ENCODE assay signal across 20 cellular contexts in genomic region chr5:166907314-166907713, GRCh38.
A peak's percentile ranks its signal among the peaks of the same experiment; 100 is the strongest.
DNase-seq lines count a peak whose midpoint lies in the region; ATAC-seq, FAIRE-seq and TF ChIP-seq lines count a peak whose summit lies in the region.
"Had no signal": no experiment of that assay in that cellular context is flagged by ENCODE, and none has a peak within 500 bp of the region (broad histone marks: within the 10 kb centered on the region; RNA-seq: fewer than 3 reads in every experiment).

No MANE protein-coding gene starts in this region.

- TF ChIP-seq CTCF in A549 (IDR thresholded peaks at IDR 0.05) (no peak), PC-3 (conservative IDR thresholded peaks at IDR 0.05; ENCODE audit: low read depth, low read length) (no peak), choroid plexus epithelial cell (conservative IDR thresholded peaks at IDR 0.05; ENCODE audit: low read depth, low read length) (no peak), spleen (IDR thresholded peaks at IDR 0.05 in 8 of 11, conservative IDR thresholded peaks at IDR 0.05 in 3 of 11) (no peak), osteoblast (IDR thresholded peaks at IDR 0.05; ENCODE audit: extremely low read depth, low read depth, low read length) (no peak), chondrocyte (IDR thresholded peaks at IDR 0.05) (no peak)

- no peaks in the 10 kb centered on the region for H3K27me3 ChIP-seq in PC-3 (ENCODE audit: low read length)
- no peaks in the 10 kb centered on the region for H3K27me3 ChIP-seq in spleen (replicated peaks in 1 of 7)
- no peaks in the 10 kb centered on the region for H3K27me3 ChIP-seq in osteoblast (ENCODE audit: insufficient read depth, low read length)
- H3K27me3 ChIP-seq: upper lobe of right lung had no signal

- H3K36me3 ChIP-seq in PC-3 (ENCODE audit: low read depth, low read length): no peaks in the 10 kb centered on the region
- no peaks in the 10 kb centered on the region for H3K36me3 ChIP-seq in spleen
- no peaks in the 10 kb centered on the region for H3K36me3 ChIP-seq in osteoblast (ENCODE audit: insufficient read depth, low read length)
- H3K36me3 ChIP-seq: upper lobe of right lung had no signal

- H2AFZ ChIP-seq in PC-3 (ENCODE audit: low read length): no peak overlapping the region
- no peak overlapping the region for H2AFZ ChIP-seq in osteoblast (ENCODE audit: low read length)

- POLR2A ChIA-PET in A549 (lab: Yijun Ruan, JAX): no interaction called here
- POLR2A ChIA-PET in PC-3 (lab: Charles Lee; ENCODE audit: unreplicated experiment): no interaction called here

- 5% methylated on average over 4 of the region's 4 CpGs for WGBS in A549 (ENCODE audit: missing lambda C conversion rate)
- 68 to 85% (median 76%) methylated on average over 4 of the region's 4 CpGs for WGBS in spleen, 5 donors

- ATAC-seq in A549 (peak in 1 of 2 experiments; percentile 71; a peak in 3 of 6 replicates), PC-3 (no peak)
- ATAC-seq: left ventricle myocardium superior, upper lobe of right lung had no signal

- CTCF ChIA-PET in A549 (lab: Yijun Ruan, JAX) (no interaction called here), PC-3 (lab: Charles Lee) (no interaction called here)

- H3K4me2 ChIP-seq in A549: peak overlapping the region; percentile 36; the same call in 1 of the 3 replicates
- no peak overlapping the region for H3K4me2 ChIP-seq in PC-3 (ENCODE audit: low read length)
- no peak overlapping the region for H3K4me2 ChIP-seq in osteoblast (ENCODE audit: insufficient read depth, low read length)

- no peaks in the 10 kb centered on the region for H3K36me3 Mint-ChIP-seq in chondrocyte (ENCODE audit: low read depth)
- H3K36me3 Mint-ChIP-seq: activated naive CD8-positive, alpha-beta T cell treated with anti-CD3 and anti-CD28 coated beads for 36 hours had no signal

- H3K9me2 ChIP-seq in PC-3 (replicated peaks; ENCODE audit: low read length): no peaks in the 10 kb centered on the region

- no peak for FAIRE-seq in A549 (lab: Jason Lieb, UNC)
- FAIRE-seq: GM18507 had no signal

- no peak overlapping the region for H3K4me3 Mint-ChIP-seq in chondrocyte (ENCODE audit: unreplicated experiment)
- H3K4me3 Mint-ChIP-seq: activated naive CD8-positive, alpha-beta T cell treated with anti-CD3 and anti-CD28 coated beads for 36 hours had no signal

- intact Hi-C loops in PC-3 (cut with micrococcal nuclease) (no loop called here), spleen (cut with DNase I; ENCODE audit: low total_unique reads) (no loop called here)

- H3K9me3 Mint-ChIP-seq in chondrocyte (ENCODE audit: low read depth): no peaks in the 10 kb centered on the region
- H3K9me3 Mint-ChIP-seq: activated naive CD8-positive, alpha-beta T cell treated with anti-CD3 and anti-CD28 coated beads for 36 hours had no signal

- DNase-seq in A549 (ENCODE audit: low read depth in 1 of 2, low spot score in 1 of 2) (no peak), PC-3 (peak; percentile 8), choroid plexus epithelial cell (ENCODE audit: low read depth) (peak; percentile 30), iris pigment epithelial cell (ENCODE audit: low read depth) (peak; percentile 83), spleen (no peak), osteoblast (ENCODE audit: insufficient read length, low spot score, missing footprints) (no peak), chondrocyte (ENCODE audit: low spot score) (no peak), epidermal melanocyte (ENCODE audit: insufficient read length, low spot score) (no peak)
- DNase-seq: activated CD4-positive, alpha-beta T cell treated with anti-CD3 and anti-CD28 coated beads for 4 hours; activated naive CD8-positive, alpha-beta T cell treated with anti-CD3 and anti-CD28 coated beads for 36 hours; dorsolateral prefrontal cortex; IMR-90; left ventricle myocardium superior; NCI-H1417; NCI-H526 treated with DMSO at 0.1 percent for 48 hours; retina; Right ventricle myocardium superior; upper lobe of right lung had no signal

- H4K20me1 ChIP-seq in PC-3 (ENCODE audit: low read length): no peaks in the 10 kb centered on the region
- H4K20me1 ChIP-seq in osteoblast (ENCODE audit: insufficient read depth, low read length): no peaks in the 10 kb centered on the region

- no peaks in the 10 kb centered on the region for H3F3A ChIP-seq in PC-3 (ENCODE audit: low read length, unreplicated experiment)

- TF ChIP-seq EP300 in A549 (IDR thresholded peaks at IDR 0.05): no peak

- H3K27ac ChIP-seq in A549 (no peak overlapping the region), PC-3 (ENCODE audit: low read length) (no peak overlapping the region), spleen (no peak overlapping the region), osteoblast (ENCODE audit: low read depth, low read length) (no peak overlapping the region)
- H3K27ac ChIP-seq: C4-2B, dorsolateral prefrontal cortex, upper lobe of right lung had no signal

- TF ChIP-seq POLR2A in A549 (IDR thresholded peaks at IDR 0.05; ENCODE audit: low read length) (no peak), spleen (IDR thresholded peaks at IDR 0.05) (no peak)

- TF ChIP-seq RAD21 in A549 (conservative IDR thresholded peaks at IDR 0.05 in 1 of 2, IDR thresholded peaks at IDR 0.05 in 1 of 2): no peak

- H3K9me3 ChIP-seq in A549 (no peaks in the 10 kb centered on the region), PC-3 (ENCODE audit: low read length) (no peaks in the 10 kb centered on the region), spleen (peaks cover 0 to 4% (median 0%) of the 10 kb centered on the region in 8 donors), osteoblast (ENCODE audit: low read depth, low read length) (no peaks in the 10 kb centered on the region)
- H3K9me3 ChIP-seq: upper lobe of right lung had no signal

- no peak overlapping the region for H3K27ac Mint-ChIP-seq in chondrocyte (ENCODE audit: unreplicated experiment)
- H3K27ac Mint-ChIP-seq: activated naive CD8-positive, alpha-beta T cell treated with anti-CD3 and anti-CD28 coated beads for 36 hours had no signal

- H3K9ac ChIP-seq in PC-3 (ENCODE audit: low read length): no peak overlapping the region

- peaks cover 4% of the 10 kb centered on the region for H3K4me1 Mint-ChIP-seq in chondrocyte (ENCODE audit: low read depth)
- H3K4me1 Mint-ChIP-seq: activated naive CD8-positive, alpha-beta T cell treated with anti-CD3 and anti-CD28 coated beads for 36 hours had no signal

- H3K4me3 ChIP-seq in A549 (no peak overlapping the region), PC-3 (ENCODE audit: low read length) (no peak overlapping the region), choroid plexus epithelial cell (ENCODE audit: low read depth, low read length) (no peak overlapping the region), spleen (no peak overlapping the region), osteoblast (ENCODE audit: insufficient read depth, low read length) (no peak overlapping the region)
- H3K4me3 ChIP-seq: dorsolateral prefrontal cortex, upper lobe of right lung had no signal

- H3K79me2 ChIP-seq in PC-3 (ENCODE audit: low read length): no peaks in the 10 kb centered on the region
- no peaks in the 10 kb centered on the region for H3K79me2 ChIP-seq in osteoblast (ENCODE audit: insufficient read depth, low read length)

- BruUV-seq in PC-3 (replicated peaks; lab: Mats Ljungman, UMichigan): no TSS peak

- H3K27me3 Mint-ChIP-seq in chondrocyte (ENCODE audit: low read depth): peaks cover under 1% of the 10 kb centered on the region
- H3K27me3 Mint-ChIP-seq: activated naive CD8-positive, alpha-beta T cell treated with anti-CD3 and anti-CD28 coated beads for 36 hours had no signal

- H3K4me1 ChIP-seq in A549 (0 out of 3 replicates have a peak, but pooled peaks cover 10% of the 10 kb centered on the region), PC-3 (ENCODE audit: insufficient read depth, low read length) (no peaks in the 10 kb centered on the region), spleen (no peaks in the 10 kb centered on the region), osteoblast (ENCODE audit: insufficient read depth, low read length) (no peaks in the 10 kb centered on the region)
- H3K4me1 ChIP-seq: upper lobe of right lung had no signal

TF ChIP-seq in A549, 52 proteins besides CTCF, POLR2A, EP300 and RAD21:
- TF ChIP-seq MAFK (IDR thresholded peaks at IDR 0.05; ENCODE audit: partially characterized antibody): no peak
- TF ChIP-seq E2F6 (IDR thresholded peaks at IDR 0.05; ENCODE audit: borderline replicate concordance, low read depth): no peak
- no peak for TF ChIP-seq PBX3 (IDR thresholded peaks at IDR 0.05)
- TF ChIP-seq SMC3 (IDR thresholded peaks at IDR 0.05): no peak
- no peak for TF ChIP-seq NFE2L2 (conservative IDR thresholded peaks at IDR 0.05; ENCODE audit: low read length)

Comparison
In these comparisons a context has a peak if more than half of its experiments do, and no peak if none do; other contexts are left out.
1. DNase-seq: peak in PC-3 (single experiment), choroid plexus epithelial cell (single experiment) and iris pigment epithelial cell (single experiment); none in A549 (0 of 2), spleen (single experiment), osteoblast (single experiment), chondrocyte (single experiment) and epidermal melanocyte (single experiment).